26 cellular contexts compared by ENCODE assay signal in the genomic region with DNA sequence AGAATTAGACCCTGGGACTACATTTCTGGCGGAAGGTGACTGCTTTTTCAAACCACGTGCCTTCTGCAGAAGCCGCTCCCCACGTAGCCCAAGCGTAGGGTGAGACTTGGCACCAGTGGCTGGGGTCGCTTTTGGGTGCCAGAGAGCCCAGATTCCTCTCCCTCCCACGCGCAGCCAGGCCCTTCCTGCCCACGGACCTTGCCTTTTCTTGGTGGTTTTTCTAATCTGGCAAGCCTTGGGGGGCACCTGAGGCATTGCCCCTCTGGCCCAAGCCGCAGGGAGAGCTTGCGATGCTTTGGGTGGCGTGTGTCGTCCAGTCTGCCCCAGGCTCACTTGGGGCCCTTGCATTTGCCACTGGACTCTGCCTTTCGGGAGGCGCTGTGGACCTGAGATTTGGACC. TPM values are rescaled to one million over a fixed set of nuclear protein-coding genes. Genes with fewer than 3 reads are reported as not detected.
DNase-seq lines count a peak whose midpoint lies in the region; ATAC-seq and TF ChIP-seq lines count a peak whose summit lies in the region.
"Had no signal": no experiment of that assay in that cellular context is flagged by ENCODE, and none has a peak within 500 bp of the region (broad histone marks: within the 10 kb centered on the region; RNA-seq: fewer than 3 reads in every experiment).

No MANE protein-coding gene starts in this region.

- H2AFZ ChIP-seq in MM.1S (ENCODE audit: low read length) (no peak overlapping the region), SK-N-SH (ENCODE audit: low read depth) (no peak overlapping the region)

- intact Hi-C loops in activated CD8-positive, alpha-beta T cell treated with anti-CD3 and anti-CD28 coated beads for 36 hours (cut with micrococcal nuclease) = no loop called here

- H4K20me1 ChIP-seq in MM.1S (ENCODE audit: insufficient read depth, low read length) (no peaks in the 10 kb centered on the region), SK-N-SH (ENCODE audit: insufficient read depth) (no peaks in the 10 kb centered on the region)

- H3K9me3 Mint-ChIP-seq in activated CD8-positive, alpha-beta T cell treated with anti-CD3 and anti-CD28 coated beads, Interleukin-2, amount 10 ng/mL, durations not matched to agents 7 days and 5 days (ENCODE audit: insufficient read depth) = no peaks in the 10 kb centered on the region
- H3K9me3 Mint-ChIP-seq in activated CD8-positive, alpha-beta T cell treated with anti-CD3 and anti-CD28 coated beads for 36 hours = no peaks in the 10 kb centered on the region
- H3K9me3 Mint-ChIP-seq: activated naive CD8-positive, alpha-beta T cell treated with anti-CD3 and anti-CD28 coated beads, Interleukin-2, amount 50 U/mL, for 24 hours; dendritic cell treated with granulocyte-macrophage colony-stimulating factor and Interleukin-4, amounts not matched to agents 40 ng/mL and 50 ng/mL, for 4 days; mesothelial cell of epicardium; naive thymus-derived CD8-positive, alpha-beta T cell had no signal

- H3K9me2 ChIP-seq in MM.1S (replicated peaks; ENCODE audit: insufficient read depth, low read length) (no peaks in the 10 kb centered on the region), SK-N-SH (no peaks in the 10 kb centered on the region)

- H3K79me2 ChIP-seq in MM.1S (ENCODE audit: low read length) (peaks cover 82% of the 10 kb centered on the region), SK-N-SH (ENCODE audit: insufficient read depth) (no peaks in the 10 kb centered on the region)

- H3K4me3 ChIP-seq in MM.1S (ENCODE audit: low read length) = 0 out of 2 replicates have a peak overlapping the region, but pooled peaks have one; percentile 8
- peak overlapping the region; percentile 91 for H3K4me3 ChIP-seq in epithelial cell of proximal tubule (ENCODE audit: low read depth, low read length)
- H3K4me3 ChIP-seq in upper lobe of left lung = peak overlapping the region in 2 of 4 donors; percentile 73 to 78
- no peak overlapping the region for H3K4me3 ChIP-seq in SK-N-SH (ENCODE audit: low read depth in 2 of 2, low read length in 1 of 2)
- H3K4me3 ChIP-seq: thoracic aorta had no signal

- H3K4me2 ChIP-seq in MM.1S (ENCODE audit: low read depth, low read length) (peak overlapping the region; percentile 49), SK-N-SH (no peak overlapping the region)

- ATAC-seq in activated CD8-positive, alpha-beta T cell treated with anti-CD3 and anti-CD28 coated beads, Interleukin-2, amount 10 ng/mL, durations not matched to agents 7 days and 5 days = no peak
- no peak for ATAC-seq in activated CD8-positive, alpha-beta T cell treated with anti-CD3 and anti-CD28 coated beads for 36 hours
- no peak for ATAC-seq in upper lobe of left lung (ENCODE audit: low FRiP score in 2 of 2)
- ATAC-seq: activated naive CD8-positive, alpha-beta T cell treated with anti-CD3 and anti-CD28 coated beads, Interleukin-2, amount 50 U/mL, for 24 hours; left ventricle myocardium superior; naive thymus-derived CD8-positive, alpha-beta T cell; SK-N-SH treated with all-trans-retinoic acid at 6 μM for 48 hours had no signal

- no peak for TF ChIP-seq CTCF in activated CD8-positive, alpha-beta T cell treated with anti-CD3 and anti-CD28 coated beads for 36 hours (IDR thresholded peaks at IDR 0.05)
- TF ChIP-seq CTCF in MM.1S (IDR thresholded peaks at IDR 0.05; ENCODE audit: low read length) (no peak), epithelial cell of proximal tubule (conservative IDR thresholded peaks at IDR 0.05; ENCODE audit: low read depth, low read length) (no peak), upper lobe of left lung (IDR thresholded peaks at IDR 0.05) (no peak), SK-N-SH (IDR thresholded peaks at IDR 0.05) (no peak)

- TF ChIP-seq EP300 in upper lobe of left lung (IDR thresholded peaks at IDR 0.05) (no peak), SK-N-SH (IDR thresholded peaks at IDR 0.05; ENCODE audit: borderline replicate concordance in 1 of 2, low read depth in 1 of 2, low read length in 1 of 2) (no peak)

- TF ChIP-seq POLR2A in upper lobe of left lung (IDR thresholded peaks at IDR 0.05) = no peak

- peaks cover 75% of the 10 kb centered on the region for H3K4me1 ChIP-seq in MM.1S (ENCODE audit: low read length)
- H3K4me1 ChIP-seq in upper lobe of left lung = peaks cover 50 to 91% (median 73%) of the 10 kb centered on the region in 4 donors
- peaks cover 0 to 80% of the 10 kb centered on the region in 2 experiments; a peak in 3 of 4 replicates for H3K4me1 ChIP-seq in SK-N-SH (ENCODE audit: control insufficient read depth in 1 of 2, insufficient read depth in 2 of 2, low read depth in 1 of 2, low read length in 1 of 2)

- H3K36me3 Mint-ChIP-seq in activated CD8-positive, alpha-beta T cell treated with anti-CD3 and anti-CD28 coated beads, Interleukin-2, amount 10 ng/mL, durations not matched to agents 7 days and 5 days (ENCODE audit: low read depth) = peaks cover 59% of the 10 kb centered on the region
- peaks cover 39% of the 10 kb centered on the region for H3K36me3 Mint-ChIP-seq in activated CD8-positive, alpha-beta T cell treated with anti-CD3 and anti-CD28 coated beads for 36 hours (ENCODE audit: low read depth)
- H3K36me3 Mint-ChIP-seq: mesothelial cell of epicardium; naive thymus-derived CD8-positive, alpha-beta T cell had no signal

- peak overlapping the region; percentile 88 for H3K4me3 Mint-ChIP-seq in activated CD8-positive, alpha-beta T cell treated with anti-CD3 and anti-CD28 coated beads, Interleukin-2, amount 10 ng/mL, durations not matched to agents 7 days and 5 days
- no peak overlapping the region for H3K4me3 Mint-ChIP-seq in activated CD8-positive, alpha-beta T cell treated with anti-CD3 and anti-CD28 coated beads for 36 hours
- H3K4me3 Mint-ChIP-seq: activated naive CD8-positive, alpha-beta T cell treated with anti-CD3 and anti-CD28 coated beads, Interleukin-2, amount 50 U/mL, for 24 hours; dendritic cell treated with granulocyte-macrophage colony-stimulating factor and Interleukin-4, amounts not matched to agents 40 ng/mL and 50 ng/mL, for 4 days; mesothelial cell of epicardium had no signal

- no peaks in the 10 kb centered on the region for H3K9me3 ChIP-seq in MM.1S (replicated peaks; ENCODE audit: insufficient read depth, low read length)
- H3K9me3 ChIP-seq in upper lobe of left lung = no peaks in the 10 kb centered on the region
- no peaks in the 10 kb centered on the region for H3K9me3 ChIP-seq in SK-N-SH
- H3K9me3 ChIP-seq: thoracic aorta had no signal

- H3F3A ChIP-seq in MM.1S (ENCODE audit: insufficient read depth, low read length) (peaks cover 55% of the 10 kb centered on the region), SK-N-SH (replicated peaks; ENCODE audit: insufficient read depth) (no peaks in the 10 kb centered on the region)

- peak overlapping the region; percentile 77 for H3K27ac Mint-ChIP-seq in activated CD8-positive, alpha-beta T cell treated with anti-CD3 and anti-CD28 coated beads, Interleukin-2, amount 10 ng/mL, durations not matched to agents 7 days and 5 days
- H3K27ac Mint-ChIP-seq in activated CD8-positive, alpha-beta T cell treated with anti-CD3 and anti-CD28 coated beads for 36 hours = no peak overlapping the region
- H3K27ac Mint-ChIP-seq: activated naive CD8-positive, alpha-beta T cell treated with anti-CD3 and anti-CD28 coated beads, Interleukin-2, amount 50 U/mL, for 24 hours; B cell; dendritic cell treated with granulocyte-macrophage colony-stimulating factor and Interleukin-4, amounts not matched to agents 40 ng/mL and 50 ng/mL, for 4 days; mesothelial cell of epicardium had no signal

- no peak for DNase-seq in activated CD8-positive, alpha-beta T cell treated with anti-CD3 and anti-CD28 coated beads, Interleukin-2, amount 10 ng/mL, durations not matched to agents 7 days and 5 days
- no peak for DNase-seq in activated CD8-positive, alpha-beta T cell treated with anti-CD3 and anti-CD28 coated beads for 36 hours
- no peak for DNase-seq in MM.1S
- DNase-seq in epithelial cell of proximal tubule (ENCODE audit: low read depth) = no peak
- DNase-seq in upper lobe of left lung = no peak
- DNase-seq in kidney glomerular epithelial cell (lab: John Stamatoyannopoulos, UW) = no peak
- no peak for DNase-seq in SK-N-SH
- no peak for DNase-seq in NCI-H2081 treated with DMSO at 0.1 percent for 48 hours (lab: John Stamatoyannopoulos, UW)
- DNase-seq: activated CD4-positive, alpha-beta T cell treated with anti-CD3 and anti-CD28 coated beads, Interleukin-2, amount 50 U/mL, for 4 hours; activated effector memory CD4-positive, alpha-beta T cell treated with Interleukin-2 at 50 U/mL for 16 hours; activated naive CD8-positive, alpha-beta T cell treated with anti-CD3 and anti-CD28 coated beads, Interleukin-2, amount 50 U/mL, for 24 hours; caudate nucleus; GDM1; GOT3; left ventricle myocardium superior; naive thymus-derived CD8-positive, alpha-beta T cell; NCI-H2029 treated with DMSO at 0.1 percent for 48 hours; NCI-H774; stimulated activated naive CD4-positive, alpha-beta T cell treated with Interleukin-2 at 50 U/mL for 16 hours; T1000 had no signal

- CTCF ChIA-PET in activated CD8-positive, alpha-beta T cell treated with anti-CD3 and anti-CD28 coated beads, Interleukin-2, amount 10 ng/mL, durations not matched to agents 7 days and 5 days (lab: Charles Lee) = no interaction called here
- CTCF ChIA-PET in activated CD8-positive, alpha-beta T cell treated with anti-CD3 and anti-CD28 coated beads for 36 hours (lab: Charles Lee) = no interaction called here
- CTCF ChIA-PET in SK-N-SH (lab: Yijun Ruan, JAX) = interaction anchor here (3.8 to 4.8 kb wide), 2 partner anchors 28 to 146 kb away, joined by 19 to 30 read pairs; no protein-coding TSS in a partner anchor

- 87 to 92% methylated on average over 13 to 15 of the region's 15 CpGs for WGBS in upper lobe of left lung, 2 donors
- WGBS in SK-N-SH (ENCODE audit: low lambda C conversion rate) = 80% methylated on average over 13 of the region's 15 CpGs

- peaks cover 80% of the 10 kb centered on the region for H3K4me1 Mint-ChIP-seq in activated CD8-positive, alpha-beta T cell treated with anti-CD3 and anti-CD28 coated beads, Interleukin-2, amount 10 ng/mL, durations not matched to agents 7 days and 5 days (ENCODE audit: low read depth)
- H3K4me1 Mint-ChIP-seq in activated CD8-positive, alpha-beta T cell treated with anti-CD3 and anti-CD28 coated beads for 36 hours (ENCODE audit: low read depth) = peaks cover 44% of the 10 kb centered on the region

- no peak for TF ChIP-seq RAD21 in SK-N-SH (IDR thresholded peaks at IDR 0.05; ENCODE audit: low read length)

- peak overlapping the region; percentile 43; the same call in 1 of the 2 replicates for H3K9ac ChIP-seq in MM.1S (ENCODE audit: low read length)
- no peak overlapping the region for H3K9ac ChIP-seq in SK-N-SH

- no peaks in the 10 kb centered on the region for H3K36me3 ChIP-seq in MM.1S (replicated peaks; ENCODE audit: insufficient read depth, low read length)
- H3K36me3 ChIP-seq in upper lobe of left lung = peaks cover 0 to 58% (median 0%) of the 10 kb centered on the region in 4 donors
- H3K36me3 ChIP-seq in SK-N-SH (replicated peaks in 1 of 2; ENCODE audit: control insufficient read depth in 1 of 2, insufficient read depth in 2 of 2, low read length in 1 of 2) = no peaks in the 10 kb centered on the region
- H3K36me3 ChIP-seq: thoracic aorta had no signal

- H3K27ac ChIP-seq in MM.1S (ENCODE audit: low read length) = peak overlapping the region; percentile 100; the same call in 1 of the 2 replicates
- peak overlapping the region in 3 of 4 donors; percentile 90 to 98 (median 95) for H3K27ac ChIP-seq in upper lobe of left lung
- peak overlapping the region in 1 of 2 experiments; percentile 22; a peak in 1 of 4 replicates for H3K27ac ChIP-seq in SK-N-SH (ENCODE audit: low read depth in 2 of 2, low read length in 1 of 2)
- H3K27ac ChIP-seq: thoracic aorta had no signal

- no peaks in the 10 kb centered on the region for H3K27me3 Mint-ChIP-seq in activated CD8-positive, alpha-beta T cell treated with anti-CD3 and anti-CD28 coated beads, Interleukin-2, amount 10 ng/mL, durations not matched to agents 7 days and 5 days (ENCODE audit: low read depth)
- no peaks in the 10 kb centered on the region for H3K27me3 Mint-ChIP-seq in activated CD8-positive, alpha-beta T cell treated with anti-CD3 and anti-CD28 coated beads for 36 hours
- H3K27me3 Mint-ChIP-seq: activated naive CD8-positive, alpha-beta T cell treated with anti-CD3 and anti-CD28 coated beads, Interleukin-2, amount 50 U/mL, for 24 hours; B cell had no signal

- POLR2A ChIA-PET in activated CD8-positive, alpha-beta T cell treated with anti-CD3 and anti-CD28 coated beads, Interleukin-2, amount 10 ng/mL, durations not matched to agents 7 days and 5 days (lab: Charles Lee) = no interaction called here
- POLR2A ChIA-PET in activated CD8-positive, alpha-beta T cell treated with anti-CD3 and anti-CD28 coated beads for 36 hours (lab: Charles Lee) = no interaction called here
- POLR2A ChIA-PET in SK-N-SH (lab: Yijun Ruan, JAX) = no interaction called here

- H3K27me3 ChIP-seq in MM.1S (replicated peaks; ENCODE audit: insufficient read depth, low read length) (no peaks in the 10 kb centered on the region), upper lobe of left lung (peaks cover 0 to 10% (median 4%) of the 10 kb centered on the region in 4 donors), SK-N-SH (ENCODE audit: insufficient read depth) (peaks cover 37% of the 10 kb centered on the region)

RNA-seq across cellular contexts. Expression of gene SLCO4A1, which starts 3.3 kb away (rescaled TPM):
- total RNA-seq in activated CD8-positive, alpha-beta T cell treated with anti-CD3 and anti-CD28 coated beads, Interleukin-2, amount 10 ng/mL, durations not matched to agents 7 days and 5 days = 10 to 100 TPM; 79.4 to 79.9 TPM
- total RNA-seq in activated CD8-positive, alpha-beta T cell treated with anti-CD3 and anti-CD28 coated beads for 36 hours = 10 to 100 TPM; 66.5 to 68.4 TPM
- total RNA-seq in epithelial cell of proximal tubule (48.3 and 57.3 TPM in 2 replicates), upper lobe of left lung (10 to 100 TPM; 39.9 to 86.7 (median 49.1) TPM)
- polyA plus RNA-seq in SK-N-SH (2012; rRNA removed) = 0.33 and 0.36 TPM in 2 replicates
- polyA plus RNA-seq in SK-N-SH (2012; cell fraction: cytosol; rRNA removed) = 0.19 and 0.42 TPM in 2 replicates
- 0.55 and 0.91 TPM in 2 replicates for polyA plus RNA-seq in SK-N-SH (2012; cell fraction: nucleus; rRNA removed)
- polyA plus RNA-seq: fibroblast of lung had no signal

Comparison
In these comparisons a context has a peak if more than half of its experiments do, and no peak if none do; other contexts are left out.
1. H3K4me3 ChIP-seq: peak in MM.1S (single experiment) and epithelial cell of proximal tubule (single experiment); none in SK-N-SH (0 of 2).